ENCODE assay signal across 8 cellular contexts in genomic region chr13:41059466-41059865, GRCh38. TPM values are rescaled to one million over a fixed set of nuclear protein-coding genes. Genes with fewer than 3 reads are reported as not detected.
A peak's percentile ranks its signal among the peaks of the same experiment; 100 is the strongest.
DNase-seq lines count a peak whose midpoint lies in the region; ATAC-seq and TF ChIP-seq lines count a peak whose summit lies in the region.

No MANE protein-coding gene starts in this region.

- H3K36me3 Mint-ChIP-seq in HFFc6 (ENCODE audit: low read depth) = peaks cover 20% of the 10 kb centered on the region
- peaks cover 45% of the 10 kb centered on the region for H3K36me3 Mint-ChIP-seq in activated T-helper 17 cell treated with anti-CD3 and anti-CD28 coated beads, Interleukin-2, amount 50 U/mL, for 72 hours (ENCODE audit: low read depth)

- H3K27ac ChIP-seq in iPS-18a (ENCODE audit: low read length) = peak overlapping the region; percentile 76

- H3K4me3 ChIP-seq in iPS-18a (ENCODE audit: low read length) = peak overlapping the region; percentile 91

- peaks cover 8% of the 10 kb centered on the region for H3K4me1 ChIP-seq in iPS-18a (ENCODE audit: control insufficient read depth, low read depth, low read length)

- DNase-seq in ACHN = peak; percentile 5
- no peak for DNase-seq in HFFc6
- no peak for DNase-seq in stimulated activated naive CD8-positive, alpha-beta T cell treated with anti-CD3 and anti-CD28 coated beads, Interleukin-15, amount 100 ng/mL, for 72 hours
- DNase-seq in OCI-M2 (lab: John Stamatoyannopoulos, UW; ENCODE audit: unreplicated experiment) = no peak
- no peak for DNase-seq in activated gamma-delta T cell (lab: John Stamatoyannopoulos, UW)
- no peak for DNase-seq in NCI-H226

- H3K9me3 ChIP-seq in iPS-18a (ENCODE audit: control insufficient read depth, low read depth, low read length) = no peaks in the 10 kb centered on the region

- in situ Hi-C loops in ACHN (cut with HindIII; ENCODE audit: low pct_ligation_motif_present, low pct_unique_long_range_greater_than_20kb, low sequenced_read_pairs) = no loop called here

- no peaks in the 10 kb centered on the region for H3K36me3 ChIP-seq in iPS-18a (ENCODE audit: control insufficient read depth, low read depth, low read length)

- H3K27ac Mint-ChIP-seq in HFFc6 = peak overlapping the region; percentile 87
- H3K27ac Mint-ChIP-seq in activated T-helper 17 cell treated with anti-CD3 and anti-CD28 coated beads, Interleukin-2, amount 50 U/mL, for 72 hours = peak overlapping the region; percentile 100
- peak overlapping the region; percentile 95 to 100 for H3K27ac Mint-ChIP-seq in stimulated activated naive CD8-positive, alpha-beta T cell treated with anti-CD3 and anti-CD28 coated beads, Interleukin-15, amount 100 ng/mL, for 72 hours

- no peaks in the 10 kb centered on the region for H3K27me3 ChIP-seq in iPS-18a (ENCODE audit: control insufficient read depth, insufficient read depth, low read length)

- TF ChIP-seq CTCF in HFFc6 (IDR thresholded peaks at IDR 0.05) = no peak

- H3K4me3 Mint-ChIP-seq in HFFc6 = peak overlapping the region; percentile 89
- peak overlapping the region; percentile 99 for H3K4me3 Mint-ChIP-seq in activated T-helper 17 cell treated with anti-CD3 and anti-CD28 coated beads, Interleukin-2, amount 50 U/mL, for 72 hours
- H3K4me3 Mint-ChIP-seq in stimulated activated naive CD8-positive, alpha-beta T cell treated with anti-CD3 and anti-CD28 coated beads, Interleukin-15, amount 100 ng/mL, for 72 hours = peak overlapping the region; percentile 98 to 100

- H3K9me3 Mint-ChIP-seq in HFFc6 = no peaks in the 10 kb centered on the region
- no peaks in the 10 kb centered on the region for H3K9me3 Mint-ChIP-seq in activated T-helper 17 cell treated with anti-CD3 and anti-CD28 coated beads, Interleukin-2, amount 50 U/mL, for 72 hours
- no peaks in the 10 kb centered on the region for H3K9me3 Mint-ChIP-seq in stimulated activated naive CD8-positive, alpha-beta T cell treated with anti-CD3 and anti-CD28 coated beads, Interleukin-15, amount 100 ng/mL, for 72 hours

- H3K9ac ChIP-seq in iPS-18a (ENCODE audit: low read length) = peak overlapping the region; percentile 87

- peaks cover 11% of the 10 kb centered on the region for H3K27me3 Mint-ChIP-seq in HFFc6 (ENCODE audit: insufficient read depth)
- H3K27me3 Mint-ChIP-seq in activated T-helper 17 cell treated with anti-CD3 and anti-CD28 coated beads, Interleukin-2, amount 50 U/mL, for 72 hours = no peaks in the 10 kb centered on the region
- no peaks in the 10 kb centered on the region for H3K27me3 Mint-ChIP-seq in stimulated activated naive CD8-positive, alpha-beta T cell treated with anti-CD3 and anti-CD28 coated beads, Interleukin-15, amount 100 ng/mL, for 72 hours

- ATAC-seq in activated T-helper 17 cell treated with anti-CD3 and anti-CD28 coated beads, Interleukin-2, amount 50 U/mL, for 72 hours (replicated peaks) = no peak
- no peak for ATAC-seq in stimulated activated naive CD8-positive, alpha-beta T cell treated with anti-CD3 and anti-CD28 coated beads, Interleukin-15, amount 100 ng/mL, for 72 hours

- H3K4me1 Mint-ChIP-seq in HFFc6 (ENCODE audit: low read depth) = peaks cover 55% of the 10 kb centered on the region
- H3K4me1 Mint-ChIP-seq in activated T-helper 17 cell treated with anti-CD3 and anti-CD28 coated beads, Interleukin-2, amount 50 U/mL, for 72 hours = peaks cover 38% of the 10 kb centered on the region
- H3K4me1 Mint-ChIP-seq in stimulated activated naive CD8-positive, alpha-beta T cell treated with anti-CD3 and anti-CD28 coated beads, Interleukin-15, amount 100 ng/mL, for 72 hours = peaks cover 87% of the 10 kb centered on the region

RNA-seq across cellular contexts. Expression of gene WBP4, which starts 1.8 kb away (rescaled TPM):
- 10 to 100 TPM; 12.0 to 16.2 (median 14.6) TPM for total RNA-seq in HFFc6 (2021; fragmentation: NEBNext Ultra II Directional; extraction: Animal tissue kit (Norgen Biotek cat#: 25700))
- 10 to 100 TPM in 1 of 2 donors, 1 to 10 TPM in 1; 9.7 to 10.6 TPM for total RNA-seq in activated T-helper 17 cell treated with anti-CD3 and anti-CD28 coated beads, Interleukin-2, amount 50 U/mL, for 72 hours

RNA-seq across cellular contexts. Expression of gene ELF1, which starts 40.4 kb away (rescaled TPM):
- total RNA-seq in HFFc6 (2021; fragmentation: NEBNext Ultra II Directional; extraction: Animal tissue kit (Norgen Biotek cat#: 25700)) = 10 to 100 TPM; 25.5 to 37.7 (median 33.4) TPM
- 10 to 100 TPM; 76.0 to 80.1 TPM for total RNA-seq in activated T-helper 17 cell treated with anti-CD3 and anti-CD28 coated beads, Interleukin-2, amount 50 U/mL, for 72 hours
